In the genomic region with DNA sequence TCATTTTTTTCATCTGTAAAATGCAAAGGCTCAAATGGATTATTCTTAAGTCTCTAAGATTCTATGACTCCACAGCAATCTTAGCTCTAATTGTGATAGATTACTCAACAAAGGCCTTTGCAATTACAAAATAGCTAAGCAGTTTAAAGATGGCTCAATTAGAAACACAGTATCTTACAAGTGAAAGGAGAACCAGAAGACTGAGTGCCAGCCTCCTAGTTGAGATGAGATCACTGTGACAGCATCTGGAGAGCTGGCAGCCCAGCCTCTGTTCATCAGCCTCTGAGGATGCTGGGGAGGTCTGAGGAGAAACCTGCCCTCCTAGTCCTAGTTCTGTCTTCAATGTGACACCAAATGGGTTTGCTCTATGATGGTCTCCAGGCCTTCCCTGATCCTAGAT, we compare ENCODE assay signal across 21 cellular contexts.
"Had no signal": no experiment of that assay in that cellular context is flagged by ENCODE, and none has a peak within 500 bp of the region (broad histone marks: within the 10 kb centered on the region; RNA-seq: fewer than 3 reads in every experiment).

No MANE protein-coding gene starts in this region.

- H3K4me3 ChIP-seq: adrenal gland, coronary artery, esophagus squamous epithelium, left ventricle myocardium inferior, spleen had no signal

- H3K9me3 ChIP-seq: adrenal gland, esophagus squamous epithelium, left ventricle myocardium inferior, spleen had no signal

- ATAC-seq: activated CD8-positive, alpha-beta T cell treated with anti-CD3 and anti-CD28 coated beads, Interleukin-2, amount 10 ng/mL, durations not matched to agents 7 days and 5 days; natural killer cell; T-cell had no signal

- H3K27ac ChIP-seq: adrenal gland, coronary artery, esophagus squamous epithelium, left ventricle myocardium inferior, spleen had no signal

- DNase-seq: activated CD4-positive, alpha-beta T cell treated with anti-CD3 and anti-CD28 coated beads for 1 hour; activated CD4-positive, alpha-beta T cell treated with anti-CD3 and anti-CD28 coated beads, Interleukin-2, amount 50 U/mL, for 1 hour; activated CD8-positive, alpha-beta T cell treated with anti-CD3 and anti-CD28 coated beads, Interleukin-2, amount 10 ng/mL, durations not matched to agents 7 days and 5 days; activated gamma-delta T cell treated with Interleukin-2 at 50 U/mL for 16 hours; activated T-cell treated with anti-CD3 and anti-CD28 coated beads, Interleukin-2, amount 50 U/mL, for 1 hour; adrenal gland; cerebellar nuclear complex; esophagus squamous epithelium; foreskin melanocyte; hippocampal formation; kidney glomerular epithelial cell; left ventricle myocardium inferior; mammary epithelial cell; midbrain; natural killer cell; retina; spleen; stimulated activated CD4-positive, alpha-beta T cell treated with anti-CD3 and anti-CD28 coated beads, Interleukin-4, amount 100 ng/mL, for 1 hour; stimulated activated naive CD4-positive, alpha-beta T cell treated with Interleukin-2 at 50 U/mL for 16 hours; T-cell had no signal

- H3K36me3 ChIP-seq: adrenal gland, left ventricle myocardium inferior, spleen had no signal

- H3K4me1 ChIP-seq: adrenal gland, esophagus squamous epithelium, left ventricle myocardium inferior, spleen had no signal

- H3K27me3 ChIP-seq: adrenal gland, spleen had no signal
